23 cellular contexts compared by ENCODE assay signal in the genomic region with DNA sequence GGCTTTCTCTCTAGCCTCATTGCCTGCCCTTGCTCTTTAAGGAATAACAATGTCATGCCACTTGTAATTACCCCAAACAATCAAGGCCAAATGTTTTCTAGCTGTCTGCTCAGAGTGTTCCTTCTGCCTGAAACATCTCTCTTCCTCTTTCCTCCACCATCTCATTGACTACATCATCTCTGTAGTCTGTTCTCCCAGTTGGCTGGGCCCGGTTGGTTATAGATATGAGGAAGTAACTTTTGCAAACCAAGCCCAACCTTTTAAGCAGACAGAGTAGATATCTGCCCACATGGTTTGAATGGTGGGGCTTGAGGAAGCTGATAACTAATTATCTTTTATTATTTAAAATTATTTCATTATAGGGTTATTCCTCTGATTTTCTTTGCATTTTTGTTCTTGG.
"Had no signal": no experiment of that assay in that cellular context is flagged by ENCODE, and none has a peak within 500 bp of the region (broad histone marks: within the 10 kb centered on the region; RNA-seq: fewer than 3 reads in every experiment).

No MANE protein-coding gene starts in this region.

- ATAC-seq: activated CD8-positive, alpha-beta T cell treated with anti-CD3 and anti-CD28 coated beads, Interleukin-2, amount 10 ng/mL, durations not matched to agents 7 days and 5 days; gastroesophageal sphincter; heart left ventricle; left lobe of liver; right lobe of liver; stimulated activated effector memory CD8-positive, alpha-beta T cell treated with anti-CD3 and anti-CD28 coated beads, Interleukin-12 subunit alpha, Interleukin-12 subunit beta, amount 100 ng/mL, for 72 hours had no signal

- H3K27ac ChIP-seq: cardiac muscle cell, esophagus muscularis mucosa, gastroesophageal sphincter, heart left ventricle, parathyroid adenoma, right lobe of liver, testis, upper lobe of left lung had no signal

- H3K4me1 ChIP-seq: esophagus muscularis mucosa, gastroesophageal sphincter, heart left ventricle, parathyroid adenoma, right lobe of liver, testis, upper lobe of left lung had no signal

- H3K27me3 ChIP-seq: cardiac muscle cell, right lobe of liver, testis, upper lobe of left lung had no signal

- H3K9ac ChIP-seq: parathyroid adenoma had no signal

- DNase-seq: activated B cell treated with CpG ODN at 0.5 μM for 24 hours; activated CD4-positive, alpha-beta T cell treated with anti-CD3 and anti-CD28 coated beads for 48 hours; activated CD8-positive, alpha-beta T cell treated with anti-CD3 and anti-CD28 coated beads, Interleukin-2, amount 10 ng/mL, durations not matched to agents 7 days and 5 days; activated naive CD4-positive, alpha-beta T cell treated with Interleukin-2 at 50 U/mL for 16 hours; activated naive CD8-positive, alpha-beta T cell treated with anti-CD3 and anti-CD28 coated beads, Interleukin-2, amount 10 ng/mL, durations not matched to agents 7 days and 5 days; activated T-cell treated with anti-CD3 and anti-CD28 coated beads, Interleukin-2, amount 50 U/mL, for 24 hours; amygdala; effector memory CD4-positive, alpha-beta T cell; heart left ventricle; kidney; right lobe of liver; small intestine; stimulated activated CD4-positive, alpha-beta T cell treated with anti-CD3 and anti-CD28 coated beads, Interleukin-15, amount 100 ng/mL, for 24 hours; stimulated activated CD4-positive, alpha-beta T cell treated with anti-CD3 and anti-CD28 coated beads, Interleukin-2, amount 100 ng/mL, for 48 hours; testis; upper lobe of left lung had no signal

- H3K9me3 ChIP-seq: esophagus muscularis mucosa, gastroesophageal sphincter, heart left ventricle, right lobe of liver, testis, upper lobe of left lung had no signal

- H3K4me3 ChIP-seq: cardiac muscle cell, esophagus muscularis mucosa, gastroesophageal sphincter, heart left ventricle, lung, right lobe of liver, testis, upper lobe of left lung had no signal

- H3K36me3 ChIP-seq: cardiac muscle cell, esophagus muscularis mucosa, gastroesophageal sphincter, heart left ventricle, right lobe of liver, upper lobe of left lung had no signal

- H2AFZ ChIP-seq: parathyroid adenoma had no signal

- H3K79me2 ChIP-seq: parathyroid adenoma had no signal
